ENCODE assay signal across 25 cellular contexts in the genomic region with DNA sequence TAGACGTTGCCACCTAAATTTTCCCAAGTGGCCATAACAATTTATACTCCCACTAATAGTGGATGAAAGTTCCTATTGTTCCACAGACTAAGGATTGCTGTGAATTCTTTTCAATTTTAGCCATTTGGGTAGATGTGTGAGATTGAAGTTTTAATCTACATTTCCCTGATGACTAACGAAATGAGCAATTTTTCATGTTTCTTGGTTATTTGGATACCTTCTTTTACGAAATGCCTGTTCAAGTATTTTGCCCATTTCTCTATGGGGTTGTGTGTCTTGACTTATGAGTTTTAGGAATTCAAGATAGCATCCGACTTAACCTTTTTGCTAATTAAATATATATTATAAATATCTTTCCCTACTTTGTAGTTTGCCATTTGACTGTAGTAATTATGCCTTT.
"Had no signal": no experiment of that assay in that cellular context is flagged by ENCODE, and none has a peak within 500 bp of the region (broad histone marks: within the 10 kb centered on the region; RNA-seq: fewer than 3 reads in every experiment).

No MANE protein-coding gene starts in this region.

- H3K9me3 ChIP-seq: suprapubic skin, testis, thoracic aorta, thyroid gland, transverse colon, upper lobe of right lung, uterus, vagina had no signal

- DNase-seq: stimulated activated CD4-positive, alpha-beta T cell treated with anti-CD3 and anti-CD28 coated beads, Interleukin-2, amount 100 ng/mL, for 48 hours; stimulated activated CD4-positive, alpha-beta T cell treated with anti-CD3 and anti-CD28 coated beads, Interleukin-4, amount 100 ng/mL, for 1 hour; stimulated activated CD4-positive, alpha-beta T cell treated with anti-CD3 and anti-CD28 coated beads, Interleukin-4, amount 100 ng/mL, for 24 hours; stimulated activated CD4-positive, alpha-beta T cell treated with anti-CD3 and anti-CD28 coated beads, Interleukin-4, amount 100 ng/mL, for 4 hours; stimulated activated CD8-positive, alpha-beta memory T cell treated with anti-CD3 and anti-CD28 coated beads, Interleukin-4, amount 100 ng/mL, for 48 hours; stimulated activated naive B cell treated with anti-CD40 and anti-IgM and Interleukin-4, amounts not matched to agents 10 μg/mL and 1 μg/mL and 100 μg/mL, for 72 hours; stimulated activated naive CD4-positive, alpha-beta T cell; stimulated activated naive CD4-positive, alpha-beta T cell treated with Interleukin-2 at 50 U/mL for 16 hours; stimulated activated naive CD8-positive, alpha-beta T cell treated with anti-CD3 and anti-CD28 coated beads, Interleukin-15, amount 100 ng/mL, for 72 hours; stimulated activated naive CD8-positive, alpha-beta T cell treated with anti-CD3 and anti-CD28 coated beads, Interleukin-15, Interleukin-2, amounts not matched to agents 100 U/mL and 50 U/mL, for 24 hours; stomach; substantia nigra; testis; thyroid gland; tibial artery; transverse colon; trophoblast cell; upper lobe of left lung; upper lobe of right lung; uterus had no signal

- FAIRE-seq: urothelium cell line had no signal

- H3K4me1 ChIP-seq: stomach, suprapubic skin, testis, thyroid gland, tibial nerve, transverse colon, upper lobe of left lung, upper lobe of right lung, uterus, vagina had no signal

- H3K27ac ChIP-seq: stomach, suprapubic skin, testis, thoracic aorta, thyroid gland, tibial artery, tibial nerve, transverse colon, upper lobe of left lung, upper lobe of right lung, uterus, vagina had no signal

- H3K4me3 ChIP-seq: stomach, suprapubic skin, testis, thoracic aorta, thyroid gland, tibial artery, tibial nerve, transverse colon, upper lobe of left lung, upper lobe of right lung, uterus, vagina had no signal

- H3K36me3 ChIP-seq: stomach, suprapubic skin, thoracic aorta, thyroid gland, tibial artery, tibial nerve, transverse colon, upper lobe of left lung, upper lobe of right lung, uterus, vagina had no signal
